ENCODE assay signal across 10 cellular contexts in the genomic region with DNA sequence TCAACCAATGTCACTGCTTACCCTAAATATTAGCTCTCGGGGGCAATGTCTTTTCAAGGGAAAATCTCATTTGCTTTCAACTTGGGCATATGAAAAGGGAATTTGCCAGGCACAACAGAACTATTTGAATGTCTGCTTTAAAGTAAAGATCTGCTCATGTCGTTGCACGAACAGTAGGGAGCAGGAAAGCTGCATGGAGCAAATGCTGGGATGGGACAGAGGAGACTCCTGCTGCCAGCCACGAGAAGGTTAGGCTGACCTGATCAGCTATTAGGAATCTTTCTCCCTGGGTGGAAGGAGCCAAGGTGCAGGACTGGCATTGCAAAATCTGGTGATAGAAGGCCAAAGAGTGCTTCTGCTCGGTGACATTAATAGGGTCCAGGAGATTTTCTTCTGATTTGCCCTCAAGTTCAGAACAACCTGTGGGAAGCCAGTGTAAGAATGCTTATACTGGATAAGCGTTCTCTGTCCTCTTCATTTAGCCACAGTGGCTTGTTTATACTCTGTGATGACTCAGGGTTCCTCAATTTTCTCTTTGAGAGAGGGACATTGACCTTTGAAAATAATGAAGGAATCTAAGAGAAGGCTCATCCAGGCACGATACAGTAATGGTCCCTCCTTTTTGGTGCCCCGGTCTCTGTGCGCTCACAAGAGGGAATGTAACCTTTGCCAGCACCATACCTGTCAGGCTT. TPM values are rescaled to one million over a fixed set of nuclear protein-coding genes. Genes with fewer than 3 reads are reported as not detected.
DNase-seq lines count a peak whose midpoint lies in the region; ATAC-seq and TF ChIP-seq lines count a peak whose summit lies in the region.
"Had no signal": no experiment of that assay in that cellular context is flagged by ENCODE, and none has a peak within 500 bp of the region (broad histone marks: within the 10 kb centered on the region; RNA-seq: fewer than 3 reads in every experiment).

No MANE protein-coding gene starts in this region.

- DNase-seq in HCT116 (ENCODE audit: low read depth, low spot score) (no peak), choroid plexus epithelial cell (ENCODE audit: low read depth) (peak; percentile 63), left colon (no peak), NCI-H1436 (lab: John Stamatoyannopoulos, UW) (no peak), NCI-H226 (no peak)
- DNase-seq: DND-41, SIG-M5 had no signal

- no peaks in the 10 kb centered on the region for H3K79me2 ChIP-seq in HCT116 (ENCODE audit: insufficient read depth, low read length)

- no peak overlapping the region for H3K4me3 ChIP-seq in HCT116 (replicated peaks in 1 of 2; ENCODE audit: low read depth in 1 of 2, low read length in 2 of 2)
- no peak overlapping the region for H3K4me3 ChIP-seq in choroid plexus epithelial cell (ENCODE audit: low read depth, low read length)
- peak overlapping the region; percentile 1 to 40 for H3K4me3 ChIP-seq in stomach smooth muscle (ENCODE audit: low read length in 2 of 2)

- no peak for ATAC-seq in HCT116
- peak; percentile 47 for ATAC-seq in left colon
- no peak for ATAC-seq in HG03196 (IDR thresholded peaks at IDR 0.05; ENCODE audit: unreplicated experiment)
- ATAC-seq in GM19395 (IDR thresholded peaks at IDR 0.05; ENCODE audit: unreplicated experiment), result no peak

- H3K27ac ChIP-seq in HCT116 (ENCODE audit: low read depth, low read length) (no peak overlapping the region), stomach smooth muscle (ENCODE audit: low read length) (peak overlapping the region; percentile 92)

- no peaks in the 10 kb centered on the region for H4K20me1 ChIP-seq in HCT116 (ENCODE audit: insufficient read depth)

- intact Hi-C loops in HCT116 (cut with micrococcal nuclease) (no loop called here), left colon (cut with DNase I, micrococcal nuclease) (no loop called here)

- H3K27me3 ChIP-seq in HCT116 (ENCODE audit: insufficient read depth, low read length), result no peaks in the 10 kb centered on the region
- H3K27me3 ChIP-seq in stomach smooth muscle (ENCODE audit: control insufficient read depth in 1 of 2, insufficient read depth in 2 of 2, low read length in 2 of 2), result no peaks in the 10 kb centered on the region

- no TSS peak for BruUV-seq in HCT116 (replicated peaks; lab: Mats Ljungman, UMichigan)

- no peak overlapping the region for H2AFZ ChIP-seq in HCT116 (ENCODE audit: low read depth, low read length, poor library complexity, severe bottlenecking)

- H3K4me2 ChIP-seq in HCT116 (ENCODE audit: low read length), result no peak overlapping the region

- no peak for TF ChIP-seq POLR2A in HCT116 (IDR thresholded peaks at IDR 0.05; ENCODE audit: borderline replicate concordance, extremely low read depth, insufficient read depth, insufficient read length)

- H3K9me2 ChIP-seq in HCT116 (ENCODE audit: insufficient read depth), result no peaks in the 10 kb centered on the region

- H3K4me1 ChIP-seq in HCT116 (ENCODE audit: control insufficient read depth in 1 of 2, insufficient read depth in 2 of 2, low read length in 2 of 2), result peaks cover 0 to 12% of the 10 kb centered on the region in 2 experiments; a peak in 1 of 4 replicates
- peaks cover 47% of the 10 kb centered on the region for H3K4me1 ChIP-seq in stomach smooth muscle (ENCODE audit: control insufficient read depth, insufficient read depth, low read length)

- CTCF ChIA-PET in HCT116 (lab: Charles Lee), result interaction anchor here (1.3 kb wide), 1 partner anchor 7 kb away, joined by 4 read pairs; no protein-coding TSS in a partner anchor

- RAD21 ChIA-PET in HCT116 (lab: Charles Lee; ENCODE audit: low non-redundant PET in 1 of 2, low total read pairs in 2 of 2, uncharacterized antibody in 2 of 2, unreplicated experiment in 2 of 2), result no interaction called here

- no peaks in the 10 kb centered on the region for H3K36me3 ChIP-seq in HCT116 (ENCODE audit: control insufficient read depth in 1 of 2, insufficient read depth in 2 of 2, low read length in 2 of 2)
- no peaks in the 10 kb centered on the region for H3K36me3 ChIP-seq in stomach smooth muscle (ENCODE audit: control insufficient read depth in 2 of 2, insufficient read depth in 2 of 2, low read length in 2 of 2)

- POLR2A ChIA-PET in HCT116 (lab: Charles Lee), result no interaction called here

- TF ChIP-seq CTCF in HCT116 (IDR thresholded peaks at IDR 0.05 in 2 of 3, conservative IDR thresholded peaks at IDR 0.05 in 1 of 3; ENCODE audit: borderline replicate concordance in 1 of 3, insufficient read depth in 1 of 3, low read depth in 2 of 3, low read length in 2 of 3) (no peak), choroid plexus epithelial cell (conservative IDR thresholded peaks at IDR 0.05; ENCODE audit: low read depth, low read length) (peak; percentile 53)

- H3K9ac ChIP-seq in HCT116 (ENCODE audit: low read length) (no peak overlapping the region), stomach smooth muscle (ENCODE audit: low read length in 2 of 2) (peak overlapping the region; percentile 60 to 66)

- TF ChIP-seq RAD21 in HCT116 (IDR thresholded peaks at IDR 0.05; ENCODE audit: low read depth), result peak; percentile 14; the same call in 1 of the 2 replicates

- H3K9me3 ChIP-seq in HCT116 (ENCODE audit: control insufficient read depth in 1 of 2, insufficient read depth in 1 of 2, low read depth in 1 of 2, low read length in 2 of 2), result no peaks in the 10 kb centered on the region
- no peaks in the 10 kb centered on the region for H3K9me3 ChIP-seq in stomach smooth muscle (ENCODE audit: control insufficient read depth in 2 of 2, low read length in 2 of 2)

TF ChIP-seq in HCT116, 20 proteins besides CTCF, POLR2A, EP300 and RAD21 (continues in another document):
- TF ChIP-seq, protein P1, sequence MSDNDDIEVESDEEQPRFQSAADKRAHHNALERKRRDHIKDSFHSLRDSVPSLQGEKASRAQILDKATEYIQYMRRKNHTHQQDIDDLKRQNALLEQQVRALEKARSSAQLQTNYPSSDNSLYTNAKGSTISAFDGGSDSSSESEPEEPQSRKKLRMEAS (IDR thresholded peaks at IDR 0.05), result no peak
- TF ChIP-seq EZH2phosphoT487 (IDR thresholded peaks at IDR 0.05; ENCODE audit: borderline replicate concordance) (no peak), ZFX (IDR thresholded peaks at IDR 0.05) (no peak), POLR2AphosphoS5 (IDR thresholded peaks at IDR 0.05; ENCODE audit: low read depth, low read length) (no peak), JUND (IDR thresholded peaks at IDR 0.05) (no peak), EGR1 (IDR thresholded peaks at IDR 0.05; ENCODE audit: low read depth) (no peak), TCF7L2 (IDR thresholded peaks at IDR 0.05; ENCODE audit: borderline replicate concordance, extremely low read depth, insufficient read depth, insufficient read length) (no peak), FOSL1 (IDR thresholded peaks at IDR 0.05; ENCODE audit: low read depth) (no peak), ELF1 (IDR thresholded peaks at IDR 0.05; ENCODE audit: borderline replicate concordance, low read depth) (no peak), YY1 (IDR thresholded peaks at IDR 0.05; ENCODE audit: extremely low read depth, insufficient replicate concordance, low read depth, low read length) (no peak), SRF (IDR thresholded peaks at IDR 0.05; ENCODE audit: low read depth) (no peak), SIN3A (IDR thresholded peaks at IDR 0.05; ENCODE audit: low read depth) (no peak), CBX3 (IDR thresholded peaks at IDR 0.05; ENCODE audit: low read depth) (no peak), SP1 (IDR thresholded peaks at IDR 0.05; ENCODE audit: low read depth) (no peak), EZH2 (IDR thresholded peaks at IDR 0.05) (no peak)
- TF ChIP-seq, protein P2, sequence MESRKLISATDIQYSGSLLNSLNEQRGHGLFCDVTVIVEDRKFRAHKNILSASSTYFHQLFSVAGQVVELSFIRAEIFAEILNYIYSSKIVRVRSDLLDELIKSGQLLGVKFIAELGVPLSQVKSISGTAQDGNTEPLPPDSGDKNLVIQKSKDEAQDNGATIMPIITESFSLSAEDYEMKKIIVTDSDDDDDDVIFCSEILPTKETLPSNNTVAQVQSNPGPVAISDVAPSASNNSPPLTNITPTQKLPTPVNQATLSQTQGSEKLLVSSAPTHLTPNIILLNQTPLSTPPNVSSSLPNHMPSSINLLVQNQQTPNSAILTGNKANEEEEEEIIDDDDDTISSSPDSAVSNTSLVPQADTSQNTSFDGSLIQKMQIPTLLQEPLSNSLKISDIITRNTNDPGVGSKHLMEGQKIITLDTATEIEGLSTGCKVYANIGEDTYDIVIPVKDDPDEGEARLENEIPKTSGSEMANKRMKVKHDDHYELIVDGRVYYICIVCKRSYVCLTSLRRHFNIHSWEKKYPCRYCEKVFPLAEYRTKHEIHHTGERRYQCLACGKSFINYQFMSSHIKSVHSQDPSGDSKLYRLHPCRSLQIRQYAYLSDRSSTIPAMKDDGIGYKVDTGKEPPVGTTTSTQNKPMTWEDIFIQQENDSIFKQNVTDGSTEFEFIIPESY (IDR thresholded peaks at IDR 0.05; ENCODE audit: extremely low read depth, insufficient replicate concordance, low read length), result no peak
- TF ChIP-seq, protein P3, sequence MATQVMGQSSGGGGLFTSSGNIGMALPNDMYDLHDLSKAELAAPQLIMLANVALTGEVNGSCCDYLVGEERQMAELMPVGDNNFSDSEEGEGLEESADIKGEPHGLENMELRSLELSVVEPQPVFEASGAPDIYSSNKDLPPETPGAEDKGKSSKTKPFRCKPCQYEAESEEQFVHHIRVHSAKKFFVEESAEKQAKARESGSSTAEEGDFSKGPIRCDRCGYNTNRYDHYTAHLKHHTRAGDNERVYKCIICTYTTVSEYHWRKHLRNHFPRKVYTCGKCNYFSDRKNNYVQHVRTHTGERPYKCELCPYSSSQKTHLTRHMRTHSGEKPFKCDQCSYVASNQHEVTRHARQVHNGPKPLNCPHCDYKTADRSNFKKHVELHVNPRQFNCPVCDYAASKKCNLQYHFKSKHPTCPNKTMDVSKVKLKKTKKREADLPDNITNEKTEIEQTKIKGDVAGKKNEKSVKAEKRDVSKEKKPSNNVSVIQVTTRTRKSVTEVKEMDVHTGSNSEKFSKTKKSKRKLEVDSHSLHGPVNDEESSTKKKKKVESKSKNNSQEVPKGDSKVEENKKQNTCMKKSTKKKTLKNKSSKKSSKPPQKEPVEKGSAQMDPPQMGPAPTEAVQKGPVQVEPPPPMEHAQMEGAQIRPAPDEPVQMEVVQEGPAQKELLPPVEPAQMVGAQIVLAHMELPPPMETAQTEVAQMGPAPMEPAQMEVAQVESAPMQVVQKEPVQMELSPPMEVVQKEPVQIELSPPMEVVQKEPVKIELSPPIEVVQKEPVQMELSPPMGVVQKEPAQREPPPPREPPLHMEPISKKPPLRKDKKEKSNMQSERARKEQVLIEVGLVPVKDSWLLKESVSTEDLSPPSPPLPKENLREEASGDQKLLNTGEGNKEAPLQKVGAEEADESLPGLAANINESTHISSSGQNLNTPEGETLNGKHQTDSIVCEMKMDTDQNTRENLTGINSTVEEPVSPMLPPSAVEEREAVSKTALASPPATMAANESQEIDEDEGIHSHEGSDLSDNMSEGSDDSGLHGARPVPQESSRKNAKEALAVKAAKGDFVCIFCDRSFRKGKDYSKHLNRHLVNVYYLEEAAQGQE (IDR thresholded peaks at IDR 0.05; ENCODE audit: low read depth), result no peak

RNA-seq across cellular contexts. Expression of a gene that starts 22.9 kb away (rescaled TPM):
- total RNA-seq in HCT116 (2021; ENCODE audit: unreplicated experiment) (20.0 TPM), left colon (100 to 1,000 TPM in 1 of 2 donors, 10 to 100 TPM in 1; 24.8 to 175 TPM)
- polyA plus RNA-seq in HCT116 (2012), result 25.6 and 32.5 TPM in 2 replicates

Comparison
In these comparisons a context has a peak if more than half of its experiments do, and no peak if none do; other contexts are left out.
1. H3K4me3 ChIP-seq: peak in stomach smooth muscle (2 of 2); none in HCT116 (0 of 2) and choroid plexus epithelial cell (single experiment).